ENCODE assay signal across 1 cellular context in the genomic region with DNA sequence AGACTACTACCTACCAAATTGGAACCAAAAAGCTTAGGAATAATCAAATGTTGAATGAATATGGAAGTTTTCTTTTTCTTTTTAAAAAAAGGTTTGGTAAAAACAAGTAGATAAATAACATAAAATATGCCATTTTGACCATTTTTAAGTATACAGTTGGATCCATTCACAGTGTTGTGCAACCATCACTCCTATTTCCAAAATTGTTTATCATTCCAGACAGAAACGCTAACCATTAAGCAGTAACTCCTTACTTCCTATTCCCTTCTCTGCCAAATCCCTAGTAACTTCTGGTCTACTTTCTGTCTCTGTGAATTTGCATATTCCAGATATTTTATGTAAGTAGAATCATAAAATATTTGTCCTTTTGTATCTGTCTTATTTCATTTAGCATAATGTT.
TF ChIP-seq lines count a peak whose summit lies in the region.

No MANE protein-coding gene starts in this region.

TF ChIP-seq in GM23338, 12 proteins besides CTCF, POLR2A, EP300 and RAD21:
- no peak for TF ChIP-seq ETS1 (IDR thresholded peaks at IDR 0.05)
